ENCODE assay signal across 26 cellular contexts in genomic region chr5:156421798-156422197, GRCh38.
"Had no signal": no experiment of that assay in that cellular context is flagged by ENCODE, and none has a peak within 500 bp of the region (broad histone marks: within the 10 kb centered on the region; RNA-seq: fewer than 3 reads in every experiment).

No MANE protein-coding gene starts in this region.

- H3K27ac ChIP-seq: coronary artery, left lung, ovary, right lobe of liver, suprapubic skin, transverse colon, upper lobe of right lung, uterus had no signal

- H3K4me1 Mint-ChIP-seq: memory B cell; stimulated activated naive CD8-positive, alpha-beta T cell treated with anti-CD3 and anti-CD28 coated beads, Interleukin-15, amount 100 ng/mL, for 72 hours had no signal

- H3K36me3 Mint-ChIP-seq: memory B cell; naive thymus-derived CD4-positive, alpha-beta T cell had no signal

- H3K27ac Mint-ChIP-seq: memory B cell; stimulated activated naive CD8-positive, alpha-beta T cell treated with anti-CD3 and anti-CD28 coated beads, Interleukin-15, amount 100 ng/mL, for 72 hours had no signal

- H3K36me3 ChIP-seq: left lung, ovary, right lobe of liver, suprapubic skin, transverse colon, upper lobe of right lung, uterus had no signal

- H3K27me3 ChIP-seq: left lung, ovary, right lobe of liver, suprapubic skin, transverse colon, upper lobe of right lung, uterus had no signal

- DNase-seq: dermis blood vessel endothelial cell; effector memory CD4-positive, alpha-beta T cell; left cardiac atrium; left lung; midbrain; occipital lobe; ovary; retina; right lobe of liver; small intestine; stimulated activated CD4-positive, alpha-beta T cell treated with anti-CD3 and anti-CD28 coated beads, Interleukin-1b, Interleukin-23, amount 100 ng/mL, for 48 hours; stimulated activated CD4-positive, alpha-beta T cell treated with anti-CD3 and anti-CD28 coated beads, Interleukin-4, amount 100 ng/mL, for 1 hour; stimulated activated CD8-positive, alpha-beta memory T cell treated with anti-CD3 and anti-CD28 coated beads, Interleukin-4, amount 100 ng/mL, for 48 hours; stimulated activated naive CD4-positive, alpha-beta T cell; stimulated activated naive CD8-positive, alpha-beta T cell treated with anti-CD3 and anti-CD28 coated beads, Interleukin-15, amount 100 ng/mL, for 72 hours; transverse colon; upper lobe of right lung; uterus had no signal

- ATAC-seq: left lung; naive thymus-derived CD4-positive, alpha-beta T cell; right lobe of liver; stimulated activated naive CD8-positive, alpha-beta T cell treated with anti-CD3 and anti-CD28 coated beads, Interleukin-15, amount 100 ng/mL, for 72 hours; upper lobe of right lung had no signal

- H3K4me1 ChIP-seq: left lung, right lobe of liver, suprapubic skin, transverse colon, upper lobe of right lung, uterus had no signal

- H3K4me3 Mint-ChIP-seq: memory B cell; naive thymus-derived CD4-positive, alpha-beta T cell; stimulated activated naive CD8-positive, alpha-beta T cell treated with anti-CD3 and anti-CD28 coated beads, Interleukin-15, amount 100 ng/mL, for 72 hours had no signal

- H3K9me3 ChIP-seq: left lung, ovary, right lobe of liver, suprapubic skin, transverse colon, upper lobe of right lung, uterus had no signal

- H3K4me3 ChIP-seq: coronary artery, left lung, lung, ovary, right lobe of liver, suprapubic skin, transverse colon, upper lobe of right lung, uterus had no signal

- H3K27me3 Mint-ChIP-seq: stimulated activated naive CD8-positive, alpha-beta T cell treated with anti-CD3 and anti-CD28 coated beads, Interleukin-15, amount 100 ng/mL, for 72 hours had no signal

- FAIRE-seq: endometrium, frontal cortex, islet of Langerhans, small intestine had no signal

- H3K9me3 Mint-ChIP-seq: memory B cell; stimulated activated naive CD8-positive, alpha-beta T cell treated with anti-CD3 and anti-CD28 coated beads, Interleukin-15, amount 100 ng/mL, for 72 hours had no signal
